8 cellular contexts compared by ENCODE assay signal in the genomic region with DNA sequence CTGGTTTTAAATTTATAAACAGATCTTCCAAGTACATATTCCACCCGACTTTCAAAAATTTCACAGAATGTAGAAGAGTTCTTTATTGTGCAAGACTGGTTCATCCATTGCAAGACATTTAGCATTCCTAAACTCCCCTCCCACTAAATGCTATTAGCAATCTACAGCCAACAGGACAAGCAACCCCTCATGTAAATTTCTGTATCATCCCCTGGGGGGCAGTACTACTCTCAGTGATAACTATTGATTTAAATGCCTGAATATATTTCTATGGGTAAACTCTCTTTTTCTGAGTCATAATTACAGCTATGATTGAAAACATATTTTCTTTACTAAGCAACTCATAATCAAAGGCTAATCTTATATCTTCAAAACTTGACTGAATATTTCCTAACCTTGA. TPM values are rescaled to one million over a fixed set of nuclear protein-coding genes. Genes with fewer than 3 reads are reported as not detected.
A peak's percentile ranks its signal among the peaks of the same experiment; 100 is the strongest.
DNase-seq lines count a peak whose midpoint lies in the region; ATAC-seq and TF ChIP-seq lines count a peak whose summit lies in the region.

No MANE protein-coding gene starts in this region.

- DNase-seq in AG09319 (ENCODE audit: extremely low read depth, low read depth) (no peak), GM13976 (ENCODE audit: low spot score) (peak; percentile 20), RPMI7951 (ENCODE audit: low read depth) (peak; percentile 29), hepatic stellate cell (ENCODE audit: low spot score) (peak; percentile 3), Ammon's horn (ENCODE audit: low spot score) (no peak)
- no peak for DNase-seq in stimulated activated CD4-positive, alpha-beta T cell treated with anti-CD3 and anti-CD28 coated beads, Interleukin-4, amount 100 ng/mL, for 24 hours
- no peak for DNase-seq in stimulated activated CD8-positive, alpha-beta memory T cell treated with anti-CD3 and anti-CD28 coated beads, Interleukin-4, amount 100 ng/mL, for 48 hours

- ATAC-seq in HG02571 (IDR thresholded peaks at IDR 0.05; ENCODE audit: unreplicated experiment), result no peak

- in situ Hi-C loops in GM13976 (cut with MboI; ENCODE audit: low sequenced_read_pairs, unreplicated experiment), result no loop called here

- TF ChIP-seq CTCF in AG09319 (IDR thresholded peaks at IDR 0.05; ENCODE audit: low read depth, low read length), result peak; percentile 3
- no peak for TF ChIP-seq CTCF in GM13976 (IDR thresholded peaks at IDR 0.05; ENCODE audit: borderline replicate concordance, control extremely low read depth, extremely low read depth, insufficient read depth, missing control alignments)

RNA-seq across cellular contexts. Expression of a gene that starts 10.7 kb away (rescaled TPM):
- 0.24 and 1.2 TPM in 2 replicates for total RNA-seq in RPMI7951 (2014; rRNA removed; shearing (Covaris generic))

RNA-seq across cellular contexts. Expression of a gene that starts 48.5 kb away (rescaled TPM):
- 1.3 and 5.3 TPM in 2 replicates for total RNA-seq in RPMI7951 (2014; rRNA removed; shearing (Covaris generic))

RNA-seq across cellular contexts. Expression of a gene that starts 48.6 kb away (rescaled TPM):
- total RNA-seq in RPMI7951 (2014; rRNA removed; shearing (Covaris generic)), result 18.8 and 22.2 TPM in 2 replicates

Comparison
In these comparisons a context has a peak if more than half of its experiments do, and no peak if none do; other contexts are left out.
1. DNase-seq: peak in GM13976 (single experiment), RPMI7951 (single experiment) and hepatic stellate cell (single experiment); none in AG09319 (single experiment), stimulated activated CD4-positive, alpha-beta T cell treated with anti-CD3 and anti-CD28 coated beads, Interleukin-4, amount 100 ng/mL, for 24 hours (single experiment), stimulated activated CD8-positive, alpha-beta memory T cell treated with anti-CD3 and anti-CD28 coated beads, Interleukin-4, amount 100 ng/mL, for 48 hours (single experiment) and Ammon's horn (single experiment).